In genomic region chr15:38190501-38190900, GRCh38 we compare ENCODE assay signal across 21 cellular contexts.
A peak's percentile ranks its signal among the peaks of the same experiment; 100 is the strongest.
DNase-seq lines count a peak whose midpoint lies in the region; ATAC-seq, FAIRE-seq and TF ChIP-seq lines count a peak whose summit lies in the region.
"Had no signal": no experiment of that assay in that cellular context is flagged by ENCODE, and none has a peak within 500 bp of the region (broad histone marks: within the 10 kb centered on the region; RNA-seq: fewer than 3 reads in every experiment).

No MANE protein-coding gene starts in this region.

- FAIRE-seq in bronchial epithelial cell (lab: Jason Lieb, UNC) = peak; percentile 40
- FAIRE-seq: G401.6 had no signal

- TF ChIP-seq CTCF in OCI-LY7 (conservative IDR thresholded peaks at IDR 0.05; ENCODE audit: low read length) (no peak), bronchial epithelial cell (IDR thresholded peaks at IDR 0.05; ENCODE audit: insufficient read depth, low read length, severe bottlenecking) (no peak)

- H3K9me2 ChIP-seq in Karpas-422 (replicated peaks; ENCODE audit: insufficient read depth, low read length) (no peaks in the 10 kb centered on the region), OCI-LY7 (ENCODE audit: insufficient read depth, low read length) (no peaks in the 10 kb centered on the region)
- H3K9me2 ChIP-seq: SK-N-SH had no signal

- no peaks in the 10 kb centered on the region for H3K9me3 ChIP-seq in Karpas-422 (ENCODE audit: low read length)
- peaks cover 4% of the 10 kb centered on the region; the same call in 1 of the 2 replicates for H3K9me3 ChIP-seq in OCI-LY7 (ENCODE audit: low read length)
- H3K9me3 ChIP-seq: MG63, SK-N-SH had no signal

- H3K27ac ChIP-seq in Karpas-422 (ENCODE audit: low read length) (no peak overlapping the region), OCI-LY7 (ENCODE audit: low read depth, low read length, poor library complexity, severe bottlenecking) (peak overlapping the region; percentile 75)

- peak overlapping the region; percentile 23 for H3K4me2 ChIP-seq in Karpas-422 (ENCODE audit: low read depth, low read length, poor library complexity, severe bottlenecking)
- H3K4me2 ChIP-seq in OCI-LY7 (ENCODE audit: low read length) = peak overlapping the region; percentile 81
- H3K4me2 ChIP-seq: SK-N-SH had no signal

- H2AFZ ChIP-seq in Karpas-422 (ENCODE audit: low read length) = no peak overlapping the region
- H2AFZ ChIP-seq in OCI-LY7 (ENCODE audit: low read length) = peak overlapping the region; percentile 92

- H3K27me3 ChIP-seq in Karpas-422 (ENCODE audit: low read length) = no peaks in the 10 kb centered on the region
- no peaks in the 10 kb centered on the region for H3K27me3 ChIP-seq in bronchial epithelial cell (ENCODE audit: control insufficient read depth, insufficient read depth, low read length)
- H3K27me3 ChIP-seq: MG63 had no signal

- ATAC-seq in GM21423 (IDR thresholded peaks at IDR 0.05; ENCODE audit: unreplicated experiment) = no peak
- no peak for ATAC-seq in GM19463 (IDR thresholded peaks at IDR 0.05; ENCODE audit: unreplicated experiment)

- no peak overlapping the region for H3K9ac ChIP-seq in Karpas-422 (ENCODE audit: low read length)
- H3K9ac ChIP-seq: SK-N-SH had no signal

- intact Hi-C loops in OCI-LY7 (cut with micrococcal nuclease; ENCODE audit: unreplicated experiment) = loop anchor here (10.0 kb wide), 1 partner anchor 186 kb away; no protein-coding TSS in a partner anchor

- DNase-seq in DMS53 (lab: John Stamatoyannopoulos, UW) = peak; percentile 94
- peak; percentile 35 for DNase-seq in Karpas-422
- peak; percentile 48 for DNase-seq in OCI-LY7 (ENCODE audit: low spot score)
- no peak for DNase-seq in bronchial epithelial cell (ENCODE audit: low read depth)
- DNase-seq in nucleus accumbens (lab: John Stamatoyannopoulos, UW) = no peak
- DNase-seq in hippocampal formation (lab: John Stamatoyannopoulos, UW) = no peak
- DNase-seq: CD4-positive, CD25-positive, alpha-beta regulatory T cell; DND-41; HFFc6; KBM-7; MG63; NCI-H1105; NCI-H187; NCI-H446; OCI-M1; SK-N-SH; T-helper 1 cell; T1000 had no signal

- no peak overlapping the region for H3K4me3 ChIP-seq in Karpas-422 (ENCODE audit: low read length)
- H3K4me3 ChIP-seq in OCI-LY7 (ENCODE audit: low read depth, low read length, poor library complexity, severe bottlenecking) = peak overlapping the region; percentile 44
- no peak overlapping the region for H3K4me3 ChIP-seq in bronchial epithelial cell (ENCODE audit: low read depth, low read length)
- H3K4me3 ChIP-seq: MG63 had no signal

- CTCF ChIA-PET in OCI-LY7 (lab: Charles Lee; ENCODE audit: unreplicated experiment) = no interaction called here

- POLR2A ChIA-PET in OCI-LY7 (lab: Charles Lee) = interaction anchor here (0.7 to 2.0 kb wide), 8 partner anchors 8 to 131 kb away, joined by 3 to 7 read pairs (median 4); partner anchors contain the start of gene SPRED1

- no TSS peak for BruUV-seq in OCI-LY7 (replicated peaks; lab: Mats Ljungman, UMichigan)

- H3K4me1 ChIP-seq in Karpas-422 (ENCODE audit: low read length) (peaks cover 10% of the 10 kb centered on the region), OCI-LY7 (ENCODE audit: insufficient read depth, low read length, poor library complexity, severe bottlenecking) (peaks cover 76% of the 10 kb centered on the region)

- no peaks in the 10 kb centered on the region for H4K20me1 ChIP-seq in Karpas-422 (ENCODE audit: insufficient read depth, low read depth, low read length)
- no peaks in the 10 kb centered on the region for H4K20me1 ChIP-seq in OCI-LY7 (ENCODE audit: insufficient read depth, low read length)

- H3K79me2 ChIP-seq in Karpas-422 (ENCODE audit: low read length) (no peaks in the 10 kb centered on the region), OCI-LY7 (ENCODE audit: insufficient read depth, low read depth, low read length) (no peaks in the 10 kb centered on the region)

- no peaks in the 10 kb centered on the region for H3K36me3 ChIP-seq in Karpas-422 (ENCODE audit: insufficient read depth, low read length)
- no peaks in the 10 kb centered on the region; the same call in 1 of the 2 replicates for H3K36me3 ChIP-seq in OCI-LY7 (ENCODE audit: insufficient read depth, low read length)
- no peaks in the 10 kb centered on the region for H3K36me3 ChIP-seq in bronchial epithelial cell (ENCODE audit: control insufficient read depth, insufficient read depth, low read length)
- H3K36me3 ChIP-seq: MG63 had no signal

Comparison
In these comparisons a context has a peak if more than half of its experiments do, and no peak if none do; other contexts are left out.
1. DNase-seq: peak in DMS53 (single experiment), Karpas-422 (single experiment) and OCI-LY7 (single experiment); none in bronchial epithelial cell (single experiment), nucleus accumbens (0 of 56) and hippocampal formation (0 of 2).